ENCODE assay signal across 30 cellular contexts in genomic region chr12:117050060-117050459, GRCh38. TPM values are rescaled to one million over a fixed set of nuclear protein-coding genes. Genes with fewer than 3 reads are reported as not detected.
"Had no signal": no experiment of that assay in that cellular context is flagged by ENCODE, and none has a peak within 500 bp of the region (broad histone marks: within the 10 kb centered on the region; RNA-seq: fewer than 3 reads in every experiment).

No MANE protein-coding gene starts in this region.

- H3K4me1 ChIP-seq: ascending aorta had no signal

- H3K9me3 ChIP-seq: ascending aorta, gastroesophageal sphincter, left lung, thoracic aorta, uterus had no signal

- H3K36me3 Mint-ChIP-seq: activated naive CD8-positive, alpha-beta T cell treated with anti-CD3 and anti-CD28 coated beads for 36 hours; brain; type B pancreatic cell had no signal

- H3K27ac Mint-ChIP-seq: activated naive CD4-positive, alpha-beta T cell treated with anti-CD3 and anti-CD28 coated beads for 36 hours; activated naive CD8-positive, alpha-beta T cell treated with anti-CD3 and anti-CD28 coated beads for 36 hours; nephron; T-helper 2 cell treated with Interferon-gamma antibody and Interleukin-4, amounts not matched to agents 5 μg/mL and 100 μg/mL, for 36 hours; type B pancreatic cell had no signal

- H3K36me3 ChIP-seq: ascending aorta, gastroesophageal sphincter, left lung, thoracic aorta, uterus had no signal

- H3K27me3 Mint-ChIP-seq: activated naive CD8-positive, alpha-beta T cell treated with anti-CD3 and anti-CD28 coated beads for 36 hours; effector memory CD8-positive, alpha-beta T cell had no signal

- H3K4me3 ChIP-seq: ascending aorta, gastroesophageal sphincter, left lung, skin epidermis, thoracic aorta, uterus had no signal

- DNase-seq: activated CD4-positive, alpha-beta T cell treated with anti-CD3 and anti-CD28 coated beads for 48 hours; activated CD4-positive, alpha-beta T cell treated with anti-CD3 and anti-CD28 coated beads, Interleukin-2, amount 50 U/mL, for 48 hours; activated CD8-positive, alpha-beta memory T cell treated with anti-CD3 and anti-CD28 coated beads for 24 hours; activated effector memory CD4-positive, alpha-beta T cell treated with Interleukin-2 at 50 U/mL for 16 hours; activated naive CD4-positive, alpha-beta T cell treated with anti-CD3 and anti-CD28 coated beads for 36 hours; activated naive CD8-positive, alpha-beta T cell treated with anti-CD3 and anti-CD28 coated beads for 36 hours; cortex of kidney; effector memory CD8-positive, alpha-beta T cell; kidney glomerular epithelial cell; left lung; mammary epithelial cell; stimulated activated CD4-positive, alpha-beta T cell treated with anti-CD3 and anti-CD28 coated beads, Interleukin-12 subunit alpha, Interleukin-12 subunit beta, amount 100 ng/mL, for 4 hours; stimulated activated CD4-positive, alpha-beta T cell treated with anti-CD3 and anti-CD28 coated beads, Interleukin-4, amount 100 ng/mL, for 1 hour; stimulated activated naive CD8-positive, alpha-beta T cell treated with anti-CD3 and anti-CD28 coated beads, Interleukin-15, Interleukin-2, amounts not matched to agents 100 U/mL and 50 U/mL, for 24 hours; T-helper 1 cell; uterus had no signal

- H3K27ac ChIP-seq: ascending aorta, gastroesophageal sphincter, left lung, skin epidermis, thoracic aorta, uterus had no signal

- H3K4me3 Mint-ChIP-seq: activated naive CD4-positive, alpha-beta T cell treated with anti-CD3 and anti-CD28 coated beads for 36 hours; activated naive CD8-positive, alpha-beta T cell treated with anti-CD3 and anti-CD28 coated beads for 36 hours; brain; effector memory CD8-positive, alpha-beta T cell; nephron; T-helper 2 cell treated with Interferon-gamma antibody and Interleukin-4, amounts not matched to agents 5 μg/mL and 100 μg/mL, for 36 hours; type B pancreatic cell had no signal

- H3K9me3 Mint-ChIP-seq: activated naive CD4-positive, alpha-beta T cell treated with anti-CD3 and anti-CD28 coated beads for 36 hours; activated naive CD8-positive, alpha-beta T cell treated with anti-CD3 and anti-CD28 coated beads for 36 hours; effector memory CD8-positive, alpha-beta T cell; nephron; T-helper 2 cell treated with Interferon-gamma antibody and Interleukin-4, amounts not matched to agents 5 μg/mL and 100 μg/mL, for 36 hours; type B pancreatic cell had no signal

- H3K27me3 ChIP-seq: ascending aorta, gastroesophageal sphincter, left lung, uterus had no signal

- ATAC-seq: activated CD4-positive, CD25-positive, alpha-beta regulatory T cell treated with anti-CD3 and anti-CD28 coated beads, Interleukin-2, amount 50 U/mL, for 24 hours; effector memory CD8-positive, alpha-beta T cell; gastroesophageal sphincter; left lung; sciatic nerve; stimulated activated naive CD8-positive, alpha-beta T cell treated with anti-CD3 and anti-CD28 coated beads, Interleukin-15, Interleukin-2, amounts not matched to agents 100 U/mL and 50 U/mL, for 24 hours had no signal

- H3K4me1 Mint-ChIP-seq: activated naive CD8-positive, alpha-beta T cell treated with anti-CD3 and anti-CD28 coated beads for 36 hours had no signal

RNA-seq across cellular contexts. Expression of gene TESC, which starts 49.2 kb away (rescaled TPM):
- total RNA-seq: chondrocyte, fibroblast of lung, fibroblast of villous mesenchyme, osteocyte had no signal
- polyA plus RNA-seq: fibroblast of lung, mammary epithelial cell had no signal
